Comparison of ENCODE assay signal across 8 cellular contexts in the genomic region with DNA sequence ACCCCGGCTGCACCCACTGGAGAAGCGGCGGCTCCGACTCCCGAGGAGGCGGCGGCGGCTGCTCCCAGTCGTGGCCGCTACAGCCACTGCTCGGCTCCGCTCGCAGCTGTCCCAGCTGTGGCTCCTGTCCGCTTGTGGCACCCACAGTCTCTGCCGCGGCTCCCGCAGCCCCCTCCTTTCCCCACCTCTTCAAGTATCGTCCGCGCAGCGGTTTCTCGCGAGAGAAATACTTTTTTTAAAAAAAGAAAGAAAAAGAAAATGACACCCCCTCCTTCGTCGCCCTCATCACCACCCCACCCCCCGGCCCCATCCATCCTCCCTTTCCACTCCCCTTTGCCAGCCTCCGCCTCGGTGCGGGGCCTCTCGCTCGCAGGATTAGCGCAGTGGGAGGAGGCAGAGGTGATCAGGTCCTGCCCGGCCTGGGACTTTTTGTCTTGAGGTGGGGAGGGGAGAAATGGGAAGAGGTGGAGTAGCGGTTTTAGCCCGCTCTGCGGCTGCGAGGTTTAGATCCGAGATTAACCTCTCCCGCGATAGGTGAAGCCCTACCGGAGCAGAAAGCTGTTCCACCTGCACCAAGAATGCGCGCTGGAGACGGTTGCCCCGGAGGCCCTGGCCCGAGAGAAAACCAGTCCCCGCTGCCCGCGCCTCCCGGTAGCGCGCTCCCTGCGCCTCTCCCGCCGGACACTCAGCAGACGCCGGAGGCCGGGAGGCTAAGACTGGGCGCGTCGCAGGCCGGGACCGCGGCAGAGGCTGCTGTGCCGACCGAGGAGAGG. TPM values are rescaled to one million over a fixed set of nuclear protein-coding genes. Genes with fewer than 3 reads are reported as not detected.
DNase-seq lines count a peak whose midpoint lies in the region; ATAC-seq and TF ChIP-seq lines count a peak whose summit lies in the region.

Gene FBN1, minus strand, starts transcription at position 152 of the 773 bp plus-strand sequence. CDS start 940 bp downstream, outside the sequence.

- H3K4me1 ChIP-seq in muscle layer of colon (ENCODE audit: insufficient read depth, low read length) = peaks cover 4% of the 10 kb centered on the region
- H3K4me1 ChIP-seq in upper lobe of right lung = peaks cover 23% of the 10 kb centered on the region

- H3K9me3 ChIP-seq in WERI-Rb-1 (ENCODE audit: severe bottlenecking) = no peaks in the 10 kb centered on the region
- no peaks in the 10 kb centered on the region for H3K9me3 ChIP-seq in muscle layer of colon (ENCODE audit: low read length)
- H3K9me3 ChIP-seq in upper lobe of right lung = no peaks in the 10 kb centered on the region

- H3K9ac ChIP-seq in muscle layer of colon (ENCODE audit: low read length) = peak within 1 kb of the TSS; percentile 21

- H3K36me3 ChIP-seq in WERI-Rb-1 (no peaks in the 10 kb centered on the region), muscle layer of colon (ENCODE audit: insufficient read depth, low read length) (no peaks in the 10 kb centered on the region), upper lobe of right lung (no peaks in the 10 kb centered on the region)

- H3K27me3 ChIP-seq in WERI-Rb-1 (ENCODE audit: insufficient read depth, low read depth, severe bottlenecking) (peaks cover 20% of the 10 kb centered on the region), muscle layer of colon (ENCODE audit: control insufficient read depth in 1 of 2, insufficient read depth in 2 of 2, low read length in 2 of 2) (peaks cover 0 to 6% of the 10 kb centered on the region in 2 donors), upper lobe of right lung (peaks cover 28% of the 10 kb centered on the region)

- TF ChIP-seq CTCF in WERI-Rb-1 (IDR thresholded peaks at IDR 0.05; ENCODE audit: low read depth, low read length) (no peak), upper lobe of right lung (IDR thresholded peaks at IDR 0.05) (no peak)

- H3K4me3 ChIP-seq in WERI-Rb-1 (ENCODE audit: low read depth, low read length) (peak within 1 kb of the TSS; percentile 41), muscle layer of colon (ENCODE audit: low read depth in 1 of 2, low read length in 2 of 2) (peak within 1 kb of the TSS; percentile 67 to 68), upper lobe of right lung (peak within 1 kb of the TSS; percentile 70)

- peak; percentile 96 for DNase-seq in GM03348 (ENCODE audit: low spot score)
- DNase-seq in WERI-Rb-1 = peak; percentile 51
- DNase-seq in fibroblast of peridontal ligament (ENCODE audit: extremely low read depth) = peak; percentile 94
- DNase-seq in upper lobe of right lung = peak; percentile 66
- no peak for DNase-seq in NK-92 (lab: John Stamatoyannopoulos, UW; ENCODE audit: unreplicated experiment)

- H3K27ac ChIP-seq in WERI-Rb-1 (no peak within 1 kb of the TSS), muscle layer of colon (ENCODE audit: low read depth, low read length) (peak within 1 kb of the TSS; percentile 51), upper lobe of right lung (peak within 1 kb of the TSS; percentile 84)

- intact Hi-C loops in upper lobe of right lung (cut with DNase I) = no loop called here

- ATAC-seq in GM19438 (IDR thresholded peaks at IDR 0.05; ENCODE audit: low read depth, unreplicated experiment) = peak; percentile 63
- ATAC-seq in HG03457 (IDR thresholded peaks at IDR 0.05; ENCODE audit: unreplicated experiment) = peak; percentile 42
- ATAC-seq in upper lobe of right lung = peak; percentile 68

RNA-seq across cellular contexts. Expression of gene FBN1, which starts in this region (rescaled TPM):
- 46.9 TPM for total RNA-seq in upper lobe of right lung
